ENCODE assay signal across 2 cellular contexts in the genomic region with DNA sequence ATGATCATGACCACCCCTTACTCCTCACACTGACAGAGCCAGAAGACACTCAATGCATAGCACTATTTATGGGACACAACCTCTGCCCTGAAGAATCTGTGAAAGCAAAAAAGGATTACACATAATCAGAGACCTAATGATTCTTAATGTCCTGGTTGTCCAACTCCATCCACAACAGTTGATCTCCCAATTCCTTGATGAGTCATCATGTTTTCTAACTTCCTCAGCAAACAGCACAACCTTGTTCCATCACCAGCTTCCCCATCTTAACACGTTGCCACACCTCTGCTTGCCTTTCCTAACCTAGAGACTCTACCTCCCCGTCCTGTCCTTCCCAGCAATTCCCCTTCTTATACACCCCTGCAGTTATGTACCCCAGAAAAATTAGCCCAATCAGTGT.
TF ChIP-seq lines count a peak whose summit lies in the region.

No MANE protein-coding gene starts in this region.

TF ChIP-seq in IMR-90, 13 proteins besides CTCF, POLR2A, EP300 and RAD21:
- TF ChIP-seq CHD1 (IDR thresholded peaks at IDR 0.05; ENCODE audit: low read depth, low read length) (no peak), MAFK (IDR thresholded peaks at IDR 0.05; ENCODE audit: low read depth, low read length) (peak; percentile 43; the same call in 1 of the 2 replicates), FOS (IDR thresholded peaks at IDR 0.05; ENCODE audit: low read depth, low read length) (peak; percentile 60)

TF ChIP-seq in K562, 482 proteins besides CTCF, POLR2A, EP300 and RAD21:
- TF ChIP-seq, protein P1, sequence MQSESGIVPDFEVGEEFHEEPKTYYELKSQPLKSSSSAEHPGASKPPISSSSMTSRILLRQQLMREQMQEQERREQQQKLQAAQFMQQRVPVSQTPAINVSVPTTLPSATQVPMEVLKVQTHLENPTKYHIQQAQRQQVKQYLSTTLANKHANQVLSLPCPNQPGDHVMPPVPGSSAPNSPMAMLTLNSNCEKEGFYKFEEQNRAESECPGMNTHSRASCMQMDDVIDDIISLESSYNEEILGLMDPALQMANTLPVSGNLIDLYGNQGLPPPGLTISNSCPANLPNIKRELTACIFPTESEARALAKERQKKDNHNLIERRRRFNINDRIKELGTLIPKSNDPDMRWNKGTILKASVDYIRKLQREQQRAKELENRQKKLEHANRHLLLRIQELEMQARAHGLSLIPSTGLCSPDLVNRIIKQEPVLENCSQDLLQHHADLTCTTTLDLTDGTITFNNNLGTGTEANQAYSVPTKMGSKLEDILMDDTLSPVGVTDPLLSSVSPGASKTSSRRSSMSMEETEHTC (IDR thresholded peaks at IDR 0.05) = no peak
- TF ChIP-seq SETDB1 (IDR thresholded peaks at IDR 0.05; ENCODE audit: low read length) (no peak), SRSF9 (IDR thresholded peaks at IDR 0.05; ENCODE audit: borderline replicate concordance, low read depth, low read length) (no peak), TSC22D4 (tag; IDR thresholded peaks at IDR 0.05) (no peak), MAFG (tag; conservative IDR thresholded peaks at IDR 0.05) (peak; percentile 85), C11orf30 (IDR thresholded peaks at IDR 0.05; ENCODE audit: low read depth) (peak; percentile 86), JUNB (CRISPR knock-in tag; conservative IDR thresholded peaks at IDR 0.05) (0 out of 2 replicates have a peak, but pooled peaks have one; percentile 15), NFE2 (IDR thresholded peaks at IDR 0.05; ENCODE audit: low read depth) (0 out of 2 replicates have a peak, but pooled peaks have one; percentile 22), MAFF (IDR thresholded peaks at IDR 0.05; ENCODE audit: low read length) (peak; percentile 34; the same call in 1 of the 2 replicates), NCOA6 (IDR thresholded peaks at IDR 0.05) (no peak), ZNF76 (CRISPR knock-in tag; IDR thresholded peaks at IDR 0.05; ENCODE audit: borderline replicate concordance) (no peak), FIP1L1 (IDR thresholded peaks at IDR 0.05; ENCODE audit: low read depth, low read length, poor library complexity, severe bottlenecking) (no peak), ZNF316 (IDR thresholded peaks at IDR 0.05) (peak; percentile 84), MAFK (IDR thresholded peaks at IDR 0.05; ENCODE audit: low read length) (peak; percentile 24; the same call in 1 of the 2 replicates), JUND (IDR thresholded peaks at IDR 0.05; ENCODE audit: borderline replicate concordance, low read depth, low read length) (no peak), JUND (tag; IDR thresholded peaks at IDR 0.05; ENCODE audit: borderline replicate concordance, low read depth, low read length) (peak; percentile 27; the same call in 1 of the 3 replicates)
- TF ChIP-seq, protein P2, sequence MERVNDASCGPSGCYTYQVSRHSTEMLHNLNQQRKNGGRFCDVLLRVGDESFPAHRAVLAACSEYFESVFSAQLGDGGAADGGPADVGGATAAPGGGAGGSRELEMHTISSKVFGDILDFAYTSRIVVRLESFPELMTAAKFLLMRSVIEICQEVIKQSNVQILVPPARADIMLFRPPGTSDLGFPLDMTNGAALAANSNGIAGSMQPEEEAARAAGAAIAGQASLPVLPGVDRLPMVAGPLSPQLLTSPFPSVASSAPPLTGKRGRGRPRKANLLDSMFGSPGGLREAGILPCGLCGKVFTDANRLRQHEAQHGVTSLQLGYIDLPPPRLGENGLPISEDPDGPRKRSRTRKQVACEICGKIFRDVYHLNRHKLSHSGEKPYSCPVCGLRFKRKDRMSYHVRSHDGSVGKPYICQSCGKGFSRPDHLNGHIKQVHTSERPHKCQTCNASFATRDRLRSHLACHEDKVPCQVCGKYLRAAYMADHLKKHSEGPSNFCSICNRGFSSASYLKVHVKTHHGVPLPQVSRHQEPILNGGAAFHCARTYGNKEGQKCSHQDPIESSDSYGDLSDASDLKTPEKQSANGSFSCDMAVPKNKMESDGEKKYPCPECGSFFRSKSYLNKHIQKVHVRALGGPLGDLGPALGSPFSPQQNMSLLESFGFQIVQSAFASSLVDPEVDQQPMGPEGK (CRISPR knock-in tag; IDR thresholded peaks at IDR 0.05; ENCODE audit: borderline replicate concordance) = no peak
- TF ChIP-seq, protein P3, sequence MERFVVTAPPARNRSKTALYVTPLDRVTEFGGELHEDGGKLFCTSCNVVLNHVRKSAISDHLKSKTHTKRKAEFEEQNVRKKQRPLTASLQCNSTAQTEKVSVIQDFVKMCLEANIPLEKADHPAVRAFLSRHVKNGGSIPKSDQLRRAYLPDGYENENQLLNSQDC (CRISPR knock-in tag; IDR thresholded peaks at IDR 0.05) = no peak
- TF ChIP-seq, protein P4, sequence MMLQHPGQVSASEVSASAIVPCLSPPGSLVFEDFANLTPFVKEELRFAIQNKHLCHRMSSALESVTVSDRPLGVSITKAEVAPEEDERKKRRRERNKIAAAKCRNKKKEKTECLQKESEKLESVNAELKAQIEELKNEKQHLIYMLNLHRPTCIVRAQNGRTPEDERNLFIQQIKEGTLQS (IDR thresholded peaks at IDR 0.05) = peak; percentile 52
- TF ChIP-seq, protein P4 (CRISPR knock-in tag; conservative IDR thresholded peaks at IDR 0.05) = no peak
